Comparison of ENCODE assay signal across 8 cellular contexts in genomic region chr1:235946570-235946981, GRCh38.
DNase-seq lines count a peak whose midpoint lies in the region; ATAC-seq and TF ChIP-seq lines count a peak whose summit lies in the region.

No MANE protein-coding gene starts in this region.

- DNase-seq in DMS 273 (lab: John Stamatoyannopoulos, UW; ENCODE audit: unreplicated experiment): peak; percentile 22
- DNase-seq in DMS 273 treated with DMSO at 0.1 percent for 48 hours (lab: John Stamatoyannopoulos, UW): no peak
- DNase-seq in SJSA1 (ENCODE audit: low read depth in 1 of 2, low spot score in 2 of 2): peak; percentile 79 to 90
- peak; percentile 37 for DNase-seq in hepatic stellate cell (ENCODE audit: low spot score)
- no peak for DNase-seq in stimulated activated CD4-positive, alpha-beta T cell treated with anti-CD3 and anti-CD28 coated beads, Interleukin-4, amount 100 ng/mL, for 4 hours
- no peak for DNase-seq in HEK293T (ENCODE audit: extremely low spot score)
- no peak for DNase-seq in omental fat pad (ENCODE audit: low spot score)

- H3K4me1 ChIP-seq in SJSA1 (replicated peaks): peaks cover 30% of the 10 kb centered on the region

- no peak overlapping the region for H3K4me3 ChIP-seq in SJSA1

- no peaks in the 10 kb centered on the region for H3K27me3 ChIP-seq in SJSA1 (replicated peaks)

- no peaks in the 10 kb centered on the region for H3K36me3 ChIP-seq in SJSA1

- TF ChIP-seq CTCF in omental fat pad (IDR thresholded peaks at IDR 0.05): no peak

- CTCF ChIA-PET in HEK293T (lab: Yijun Ruan, JAX): interaction anchor here (0.7 to 1.8 kb wide), 3 partner anchors 11 to 346 kb away, joined by 3 to 7 read pairs (median 3); no protein-coding TSS in a partner anchor

- peak; percentile 35 for ATAC-seq in HG02852 (IDR thresholded peaks at IDR 0.05; ENCODE audit: unreplicated experiment)
- no peak for ATAC-seq in omental fat pad (ENCODE audit: low FRiP score)

- POLR2A ChIA-PET in HEK293T (lab: Yijun Ruan, JAX): no interaction called here

- H3K27ac ChIP-seq in SJSA1: peak overlapping the region; percentile 49

- H3K9me3 ChIP-seq in SJSA1 (replicated peaks): no peaks in the 10 kb centered on the region; the same call in 1 of the 2 replicates

TF ChIP-seq in HEK293T, 16 proteins besides CTCF, POLR2A, EP300 and RAD21:
- TF ChIP-seq NFRKB (IDR thresholded peaks at IDR 0.05) (no peak), SP1 (IDR thresholded peaks at IDR 0.05) (no peak), FOXM1 (IDR thresholded peaks at IDR 0.05; ENCODE audit: borderline replicate concordance) (no peak), CTBP1 (IDR thresholded peaks at IDR 0.05; ENCODE audit: borderline replicate concordance) (no peak), TARDBP (IDR thresholded peaks at IDR 0.05) (no peak), ARNT (IDR thresholded peaks at IDR 0.05) (no peak), L3MBTL2 (conservative IDR thresholded peaks at IDR 0.05) (no peak), ZNF384 (IDR thresholded peaks at IDR 0.05) (no peak), HDGF (IDR thresholded peaks at IDR 0.05; ENCODE audit: borderline replicate concordance) (no peak), FOXA1 (IDR thresholded peaks at IDR 0.05) (no peak)

Comparison
In these comparisons a context has a peak if more than half of its experiments do, and no peak if none do; other contexts are left out.
1. DNase-seq: peak in DMS 273 (single experiment), SJSA1 (2 of 2) and hepatic stellate cell (single experiment); none in DMS 273 treated with DMSO at 0.1 percent for 48 hours (single experiment), stimulated activated CD4-positive, alpha-beta T cell treated with anti-CD3 and anti-CD28 coated beads, Interleukin-4, amount 100 ng/mL, for 4 hours (0 of 2), HEK293T (single experiment) and omental fat pad (single experiment).